9 cellular contexts compared by ENCODE assay signal in the genomic region with DNA sequence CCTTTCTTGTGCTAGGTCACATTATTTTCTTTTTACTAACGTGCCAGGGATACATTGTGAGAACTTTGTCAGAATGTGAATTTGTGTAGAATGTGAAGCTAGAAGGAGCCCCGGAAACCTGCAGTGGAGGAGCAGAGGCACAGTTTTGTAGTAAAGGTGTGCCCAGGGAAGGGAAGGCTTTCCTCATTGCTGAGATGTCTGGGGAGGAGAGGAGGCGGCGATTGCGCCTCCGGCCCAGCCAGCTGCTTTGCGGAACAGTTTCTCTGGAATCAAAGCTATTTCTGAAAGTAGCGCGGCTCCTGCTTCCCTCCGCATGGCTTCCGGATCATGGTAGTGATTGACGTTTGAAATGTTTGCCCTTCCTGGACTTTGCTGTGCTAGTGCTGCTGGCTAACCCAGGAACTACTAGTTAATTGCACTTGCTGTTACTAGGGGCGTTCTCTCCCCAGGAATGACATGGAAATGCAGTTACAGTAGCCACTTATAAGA.
A peak's percentile ranks its signal among the peaks of the same experiment; 100 is the strongest.
DNase-seq lines count a peak whose midpoint lies in the region; ATAC-seq, FAIRE-seq and TF ChIP-seq lines count a peak whose summit lies in the region.
"Had no signal": no experiment of that assay in that cellular context is flagged by ENCODE, and none has a peak within 500 bp of the region (broad histone marks: within the 10 kb centered on the region; RNA-seq: fewer than 3 reads in every experiment).

No MANE protein-coding gene starts in this region.

- no peak for TF ChIP-seq CTCF in natural killer cell (IDR thresholded peaks at IDR 0.05)

- H3K27me3 Mint-ChIP-seq in stimulated activated naive CD8-positive, alpha-beta T cell treated with anti-CD3 and anti-CD28 coated beads, Interleukin-15, Interleukin-2, amounts not matched to agents 100 ng/mL and 50 ng/mL, for 24 hours, result no peaks in the 10 kb centered on the region
- H3K27me3 Mint-ChIP-seq in natural killer cell (ENCODE audit: low read depth in 2 of 2), result no peaks in the 10 kb centered on the region

- FAIRE-seq in GM19239 (lab: Jason Lieb, UNC), result no peak

- no peak for ATAC-seq in stimulated activated naive CD8-positive, alpha-beta T cell treated with anti-CD3 and anti-CD28 coated beads, Interleukin-15, Interleukin-2, amounts not matched to agents 100 U/mL and 50 U/mL, for 24 hours
- ATAC-seq in natural killer cell, result peak in 1 of 3 donors; percentile 19
- ATAC-seq in HG02840 (IDR thresholded peaks at IDR 0.05; ENCODE audit: low FRiP score, unreplicated experiment), result no peak

- H3K4me1 Mint-ChIP-seq in stimulated activated naive CD8-positive, alpha-beta T cell treated with anti-CD3 and anti-CD28 coated beads, Interleukin-15, Interleukin-2, amounts not matched to agents 100 ng/mL and 50 ng/mL, for 24 hours (ENCODE audit: low read depth), result peaks cover 52% of the 10 kb centered on the region
- peaks cover 75 to 82% of the 10 kb centered on the region in 2 donors for H3K4me1 Mint-ChIP-seq in natural killer cell

- intact Hi-C loops in natural killer cell (cut with micrococcal nuclease), result no loop called here

- peak overlapping the region; percentile 59 for H3K27ac Mint-ChIP-seq in stimulated activated naive CD8-positive, alpha-beta T cell treated with anti-CD3 and anti-CD28 coated beads, Interleukin-15, Interleukin-2, amounts not matched to agents 100 ng/mL and 50 ng/mL, for 24 hours
- H3K27ac Mint-ChIP-seq in natural killer cell, result peak overlapping the region; percentile 73

- no peaks in the 10 kb centered on the region for H3K9me3 Mint-ChIP-seq in stimulated activated naive CD8-positive, alpha-beta T cell treated with anti-CD3 and anti-CD28 coated beads, Interleukin-15, Interleukin-2, amounts not matched to agents 100 ng/mL and 50 ng/mL, for 24 hours
- no peaks in the 10 kb centered on the region for H3K9me3 Mint-ChIP-seq in natural killer cell

- H3K36me3 Mint-ChIP-seq in stimulated activated naive CD8-positive, alpha-beta T cell treated with anti-CD3 and anti-CD28 coated beads, Interleukin-15, Interleukin-2, amounts not matched to agents 100 ng/mL and 50 ng/mL, for 24 hours (ENCODE audit: low read depth), result peaks cover 58% of the 10 kb centered on the region
- H3K36me3 Mint-ChIP-seq in natural killer cell, result peaks cover 16% of the 10 kb centered on the region

- no peak overlapping the region for H3K4me3 Mint-ChIP-seq in stimulated activated naive CD8-positive, alpha-beta T cell treated with anti-CD3 and anti-CD28 coated beads, Interleukin-15, Interleukin-2, amounts not matched to agents 100 ng/mL and 50 ng/mL, for 24 hours
- H3K4me3 Mint-ChIP-seq in natural killer cell, result no peak overlapping the region

- no peak for DNase-seq in stimulated activated naive CD8-positive, alpha-beta T cell treated with anti-CD3 and anti-CD28 coated beads, Interleukin-15, Interleukin-2, amounts not matched to agents 100 U/mL and 50 U/mL, for 24 hours
- DNase-seq in epithelial cell of prostate (ENCODE audit: low read depth, low spot score) (no peak), natural killer cell (no peak), HCEC 1CT (no peak), GM19239 (ENCODE audit: insufficient read length, low spot score) (no peak), mesenteric fat pad (ENCODE audit: low spot score) (no peak)
- DNase-seq: NCI-H187 treated with DMSO at 0.1 percent for 48 hours had no signal

- H3K27ac ChIP-seq in epithelial cell of prostate, result peak overlapping the region; percentile 70
